10 cellular contexts compared by ENCODE assay signal in genomic region chr15:83571820-83572707, GRCh38.
A peak's percentile ranks its signal among the peaks of the same experiment; 100 is the strongest.
DNase-seq lines count a peak whose midpoint lies in the region; ATAC-seq and TF ChIP-seq lines count a peak whose summit lies in the region.
"Had no signal": no experiment of that assay in that cellular context is flagged by ENCODE, and none has a peak within 500 bp of the region (broad histone marks: within the 10 kb centered on the region; RNA-seq: fewer than 3 reads in every experiment).

No MANE protein-coding gene starts in this region.

- WGBS in endodermal cell (ENCODE audit: insufficient coverage in 1 of 2, insufficient read length in 1 of 2), 2 experiments = 56 to 72% methylated on average over 5 to 10 of the region's 10 CpGs
- WGBS in ovary, 3 donors = 45 to 53% (median 49%) methylated on average over 10 of the region's 10 CpGs

- no peak for DNase-seq in GM06990 (ENCODE audit: extremely low read depth, insufficient read length)
- DNase-seq in NCI-H774 (lab: John Stamatoyannopoulos, UW) = peak; percentile 4
- no peak for DNase-seq in endodermal cell
- no peak for DNase-seq in ovary
- DNase-seq in HK-2 (ENCODE audit: unreplicated experiment) = no peak
- no peak for DNase-seq in NCI-H1092 treated with DMSO at 0.1 percent for 48 hours (lab: John Stamatoyannopoulos, UW)
- DNase-seq in NOMO-1 treated with dmso at 0.1 percent for 144 hours (lab: John Stamatoyannopoulos, UW; ENCODE audit: unreplicated experiment) = no peak

- H3K4me1 Mint-ChIP-seq in endodermal cell = no peaks in the 10 kb centered on the region
- H3K4me1 Mint-ChIP-seq: naive thymus-derived CD4-positive, alpha-beta T cell had no signal

- ATAC-seq in GM21737 (IDR thresholded peaks at IDR 0.05; ENCODE audit: unreplicated experiment) = no peak
- ATAC-seq: naive thymus-derived CD4-positive, alpha-beta T cell had no signal

- H3K27me3 ChIP-seq in GM06990 (replicated peaks; ENCODE audit: control insufficient read depth, insufficient read depth, low read length) = no peaks in the 10 kb centered on the region; the same call in none of the 2 replicates
- no peaks in the 10 kb centered on the region for H3K27me3 ChIP-seq in endodermal cell (ENCODE audit: control insufficient read depth, insufficient read depth, low read length, poor library complexity, severe bottlenecking)
- no peaks in the 10 kb centered on the region for H3K27me3 ChIP-seq in ovary
- H3K27me3 ChIP-seq: SJCRH30 had no signal

- H3K27ac ChIP-seq in endodermal cell (ENCODE audit: low read depth, low read length) = no peak overlapping the region
- H3K27ac ChIP-seq in ovary = no peak overlapping the region
- H3K27ac ChIP-seq: SJCRH30 had no signal

- H3K4me1 ChIP-seq in endodermal cell (ENCODE audit: control insufficient read depth, insufficient read depth, low read length) (no peaks in the 10 kb centered on the region), ovary (ENCODE audit: insufficient read depth) (no peaks in the 10 kb centered on the region)
- H3K4me1 ChIP-seq: SJCRH30 had no signal

- H3K9me3 ChIP-seq in endodermal cell (ENCODE audit: control insufficient read depth, low read length) (no peaks in the 10 kb centered on the region), ovary (no peaks in the 10 kb centered on the region)
- H3K9me3 ChIP-seq: SJCRH30 had no signal

- TF ChIP-seq EP300 in ovary (IDR thresholded peaks at IDR 0.05) = no peak

- no peak overlapping the region for H3K9ac ChIP-seq in endodermal cell (ENCODE audit: extremely low read depth, low read length, poor library complexity, severe bottlenecking)

- H3K4me3 Mint-ChIP-seq in endodermal cell = no peak overlapping the region
- H3K4me3 Mint-ChIP-seq: naive thymus-derived CD4-positive, alpha-beta T cell had no signal

- H3K27ac Mint-ChIP-seq in endodermal cell = no peak overlapping the region
- H3K27ac Mint-ChIP-seq: naive thymus-derived CD4-positive, alpha-beta T cell had no signal

- H3K4me3 ChIP-seq in GM06990 (replicated peaks; ENCODE audit: low read depth, low read length) = no peak overlapping the region
- H3K4me3 ChIP-seq in endodermal cell (ENCODE audit: low read length) = no peak overlapping the region
- H3K4me3 ChIP-seq in ovary = no peak overlapping the region
- H3K4me3 ChIP-seq: SJCRH30 had no signal

- H3K36me3 Mint-ChIP-seq in endodermal cell (ENCODE audit: low read depth) = no peaks in the 10 kb centered on the region
- H3K36me3 Mint-ChIP-seq: naive thymus-derived CD4-positive, alpha-beta T cell had no signal

- peak; percentile 73 for TF ChIP-seq CTCF in GM06990 (IDR thresholded peaks at IDR 0.05; ENCODE audit: insufficient read depth, low read length, poor library complexity, severe bottlenecking)
- peak; percentile 69 for TF ChIP-seq CTCF in endodermal cell (conservative IDR thresholded peaks at IDR 0.05)
- TF ChIP-seq CTCF in ovary (IDR thresholded peaks at IDR 0.05) = peak; percentile 10 to 36 (median 13)

- intact Hi-C loops in ovary (cut with DNase I) = loop anchor here in 2 of 4 donors (5.0 to 10.0 kb wide), 2 partner anchors 173 to 460 kb away; no protein-coding TSS in a partner anchor

- H3K27me3 Mint-ChIP-seq in endodermal cell (ENCODE audit: insufficient read depth) = no peaks in the 10 kb centered on the region

- no peak for TF ChIP-seq POLR2A in ovary (IDR thresholded peaks at IDR 0.05)

- H3K36me3 ChIP-seq in GM06990 (ENCODE audit: control insufficient read depth, insufficient read depth, low read length) = no peaks in the 10 kb centered on the region
- H3K36me3 ChIP-seq in endodermal cell (ENCODE audit: control insufficient read depth, insufficient read depth, low read length) = no peaks in the 10 kb centered on the region
- no peaks in the 10 kb centered on the region for H3K36me3 ChIP-seq in ovary
- H3K36me3 ChIP-seq: SJCRH30 had no signal

- no peaks in the 10 kb centered on the region for H3K9me3 Mint-ChIP-seq in endodermal cell
- H3K9me3 Mint-ChIP-seq: naive thymus-derived CD4-positive, alpha-beta T cell had no signal

Comparison
In these comparisons a context has a peak if more than half of its experiments do, and no peak if none do; other contexts are left out.
1. CTCF ChIP-seq: peak in every context shown above with its lines; median percentile 73 in GM06990; 69 in endodermal cell; 13 in ovary.